ENCODE assay signal across 8 cellular contexts in the genomic region with DNA sequence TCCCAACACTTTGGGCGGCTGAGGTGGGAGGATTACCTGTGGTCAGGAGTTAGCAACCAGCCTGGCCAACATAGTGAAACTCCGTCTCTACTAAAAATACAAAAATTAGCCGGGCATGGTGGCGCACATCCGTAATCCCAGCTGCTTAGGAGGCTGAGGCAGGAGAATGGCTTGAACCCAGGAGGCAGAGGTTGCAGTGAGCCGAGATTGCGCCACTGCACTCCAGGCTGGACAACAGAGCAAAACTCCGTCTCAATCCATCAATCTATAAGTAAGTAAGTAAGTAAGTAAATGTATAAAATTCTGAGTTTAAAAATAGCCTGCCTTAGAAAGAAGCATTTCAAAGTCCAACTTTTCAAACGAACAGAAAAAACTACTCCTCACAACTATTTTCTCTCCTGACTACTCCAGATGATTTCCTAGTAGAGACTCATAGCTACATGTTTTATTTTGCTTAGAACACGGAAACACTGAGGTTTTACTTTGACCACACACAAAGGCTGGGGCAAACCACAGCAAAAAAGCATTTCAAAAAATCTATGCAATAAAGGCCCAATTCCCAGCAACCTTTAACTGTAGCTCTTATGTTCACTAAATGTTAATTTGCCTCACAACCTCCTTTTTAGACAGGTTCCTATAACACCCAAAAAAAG. TPM values are rescaled to one million over a fixed set of nuclear protein-coding genes. Genes with fewer than 3 reads are reported as not detected.
DNase-seq lines count a peak whose midpoint lies in the region; ATAC-seq lines count a peak whose summit lies in the region.

No MANE protein-coding gene starts in this region.

- no peaks in the 10 kb centered on the region for H3K27me3 Mint-ChIP-seq in stimulated activated naive CD8-positive, alpha-beta T cell treated with anti-CD3 and anti-CD28 coated beads, Interleukin-15, amount 100 ng/mL, for 72 hours

- H3K27ac Mint-ChIP-seq in stimulated activated naive CD8-positive, alpha-beta T cell treated with anti-CD3 and anti-CD28 coated beads, Interleukin-15, amount 100 ng/mL, for 72 hours = peak overlapping the region; percentile 82 to 90

- H3K4me1 Mint-ChIP-seq in stimulated activated naive CD8-positive, alpha-beta T cell treated with anti-CD3 and anti-CD28 coated beads, Interleukin-15, amount 100 ng/mL, for 72 hours = peaks cover 64% of the 10 kb centered on the region

- ATAC-seq in stimulated activated naive CD8-positive, alpha-beta T cell treated with anti-CD3 and anti-CD28 coated beads, Interleukin-15, amount 100 ng/mL, for 72 hours = peak; percentile 88
- no peak for ATAC-seq in HG03469 (IDR thresholded peaks at IDR 0.05; ENCODE audit: unreplicated experiment)

- H3K9me3 Mint-ChIP-seq in stimulated activated naive CD8-positive, alpha-beta T cell treated with anti-CD3 and anti-CD28 coated beads, Interleukin-15, amount 100 ng/mL, for 72 hours = no peaks in the 10 kb centered on the region

- H3K4me3 Mint-ChIP-seq in stimulated activated naive CD8-positive, alpha-beta T cell treated with anti-CD3 and anti-CD28 coated beads, Interleukin-15, amount 100 ng/mL, for 72 hours = peak overlapping the region; percentile 65 to 85

- peak; percentile 67 for DNase-seq in activated effector memory CD4-positive, alpha-beta T cell treated with anti-CD3 and anti-CD28 coated beads, Interleukin-2, amount 50 U/mL, for 16 hours
- DNase-seq in activated effector memory CD4-positive, alpha-beta T cell treated with Interleukin-2 at 50 U/mL for 16 hours = no peak
- peak; percentile 23 for DNase-seq in RPMI7951 (ENCODE audit: low read depth)
- peak; percentile 18 for DNase-seq in dedifferentiated amniotic fluid mesenchymal stem cell (ENCODE audit: extremely low spot score)
- peak; percentile 33 to 58 for DNase-seq in stimulated activated naive CD8-positive, alpha-beta T cell treated with anti-CD3 and anti-CD28 coated beads, Interleukin-15, amount 100 ng/mL, for 72 hours
- no peak for DNase-seq in HUDEP-2 (lab: John Stamatoyannopoulos, UW; ENCODE audit: unreplicated experiment in 76 of 76)
- no peak for DNase-seq in activated CD4-positive, CD25-positive, alpha-beta regulatory T cell treated with anti-CD3 and anti-CD28 coated beads, Interleukin-2, amount 50 U/mL, for 72 hours

RNA-seq across cellular contexts. Expression of a gene that starts 16.3 kb away (rescaled TPM):
- 10.7 and 11.7 TPM in 2 replicates for total RNA-seq in RPMI7951 (2014; rRNA removed; shearing (Covaris generic))

RNA-seq across cellular contexts. Expression of a gene that starts 18.2 kb away (rescaled TPM):
- total RNA-seq in RPMI7951 (2014; rRNA removed; shearing (Covaris generic)) = 0.60 TPM in 1 of 2 replicates, not detected in the other

RNA-seq across cellular contexts. Expression of a gene that starts 29.3 kb away (rescaled TPM):
- total RNA-seq in RPMI7951 (2014; rRNA removed; shearing (Covaris generic)) = 26.4 and 27.9 TPM in 2 replicates

Comparison
In these comparisons a context has a peak if more than half of its experiments do, and no peak if none do; other contexts are left out.
1. DNase-seq: peak in activated effector memory CD4-positive, alpha-beta T cell treated with anti-CD3 and anti-CD28 coated beads, Interleukin-2, amount 50 U/mL, for 16 hours (single experiment), RPMI7951 (single experiment), dedifferentiated amniotic fluid mesenchymal stem cell (single experiment) and stimulated activated naive CD8-positive, alpha-beta T cell treated with anti-CD3 and anti-CD28 coated beads, Interleukin-15, amount 100 ng/mL, for 72 hours (2 of 2); none in activated effector memory CD4-positive, alpha-beta T cell treated with Interleukin-2 at 50 U/mL for 16 hours (single experiment), HUDEP-2 (0 of 76) and activated CD4-positive, CD25-positive, alpha-beta regulatory T cell treated with anti-CD3 and anti-CD28 coated beads, Interleukin-2, amount 50 U/mL, for 72 hours (single experiment).